Comparison of ENCODE assay signal across 8 cellular contexts in genomic region chr1:154431586-154432373, GRCh38. TPM values are rescaled to one million over a fixed set of nuclear protein-coding genes. Genes with fewer than 3 reads are reported as not detected.
DNase-seq lines count a peak whose midpoint lies in the region; ATAC-seq and TF ChIP-seq lines count a peak whose summit lies in the region.

No MANE protein-coding gene starts in this region.

- no peak for ATAC-seq in GM21526 (IDR thresholded peaks at IDR 0.05; ENCODE audit: low FRiP score, unreplicated experiment)
- ATAC-seq in HG03378 (IDR thresholded peaks at IDR 0.05; ENCODE audit: unreplicated experiment) = no peak

- H3K4me1 ChIP-seq in trophoblast cell (ENCODE audit: control insufficient read depth in 1 of 2, insufficient read depth in 2 of 2, low read length in 2 of 2) = peaks cover 8 to 14% of the 10 kb centered on the region in 2 experiments

- H2BK12ac ChIP-seq in trophoblast cell (ENCODE audit: low read length) = no peak overlapping the region

- H2AK5ac ChIP-seq in trophoblast cell (ENCODE audit: low read length) = peak overlapping the region; percentile 14

- peaks cover 4% of the 10 kb centered on the region for H3K9me3 ChIP-seq in trophoblast cell (ENCODE audit: insufficient read depth, low read depth, low read length)

- H3K27me3 ChIP-seq in trophoblast cell (ENCODE audit: insufficient read depth, low read length) = no peaks in the 10 kb centered on the region

- peaks cover 3% of the 10 kb centered on the region for H3K79me1 ChIP-seq in trophoblast cell (ENCODE audit: low read length)

- H3K14ac ChIP-seq in trophoblast cell (ENCODE audit: low read length) = no peak overlapping the region

- H2AFZ ChIP-seq in trophoblast cell (ENCODE audit: insufficient read depth, low read length, poor library complexity) = no peak overlapping the region

- H3K18ac ChIP-seq in trophoblast cell (ENCODE audit: low read length) = no peak overlapping the region

- no peak overlapping the region for H3K4me2 ChIP-seq in trophoblast cell (ENCODE audit: low read length)

- H3K4ac ChIP-seq in trophoblast cell (ENCODE audit: low read depth, low read length) = no peak overlapping the region

- no peak overlapping the region for H4K12ac ChIP-seq in trophoblast cell (ENCODE audit: low read depth, low read length)

- H2BK5ac ChIP-seq in trophoblast cell (ENCODE audit: low read depth, low read length, poor library complexity) = no peak overlapping the region

- DNase-seq in CD1c-positive myeloid dendritic cell (ENCODE audit: extremely low spot score) (peak; percentile 84), RKO (ENCODE audit: low spot score) (peak; percentile 85), choroid plexus epithelial cell (ENCODE audit: low read depth) (peak; percentile 97), trophoblast cell (peak; percentile 97), islet precursor cell (no peak), NCI-H1048 (lab: John Stamatoyannopoulos, UW) (no peak)

- H3K27ac ChIP-seq in trophoblast cell (ENCODE audit: low read depth, low read length) = no peak overlapping the region

- H3K9ac ChIP-seq in trophoblast cell (ENCODE audit: low read length) = no peak overlapping the region

- no peak overlapping the region for H2BK120ac ChIP-seq in trophoblast cell (ENCODE audit: insufficient read depth, low read length, poor library complexity)

- WGBS in trophoblast cell (ENCODE audit: extremely low coverage, insufficient coverage, insufficient read length) = no CpG with 5 or more reads among the region's 10 CpGs

- TF ChIP-seq CTCF in choroid plexus epithelial cell (conservative IDR thresholded peaks at IDR 0.05; ENCODE audit: low read depth, low read length) = no peak

- no peak overlapping the region for H4K8ac ChIP-seq in trophoblast cell (ENCODE audit: low read depth, low read length)

- H3K36me3 ChIP-seq in trophoblast cell (ENCODE audit: control insufficient read depth in 1 of 2, insufficient read depth in 2 of 2, low read length in 2 of 2) = no peaks in the 10 kb centered on the region

- H3K4me3 ChIP-seq in choroid plexus epithelial cell (ENCODE audit: low read depth, low read length) = no peak overlapping the region
- no peak overlapping the region for H3K4me3 ChIP-seq in trophoblast cell (ENCODE audit: low read depth, low read length)

- H4K91ac ChIP-seq in trophoblast cell (ENCODE audit: low read depth, low read length) = no peak overlapping the region

- no peaks in the 10 kb centered on the region for H3K79me2 ChIP-seq in trophoblast cell (ENCODE audit: control insufficient read depth, insufficient read depth, low read length, poor library complexity)

- H3K23ac ChIP-seq in trophoblast cell (ENCODE audit: low read length) = no peak overlapping the region

RNA-seq across cellular contexts. Expression of gene IL6R, which starts 26.6 kb away (rescaled TPM):
- 0.29 and 0.42 TPM in 2 replicates for polyA plus RNA-seq in trophoblast cell (2013)

Comparison
In these comparisons a context has a peak if more than half of its experiments do, and no peak if none do; other contexts are left out.
1. DNase-seq: peak in CD1c-positive myeloid dendritic cell (single experiment), RKO (single experiment), choroid plexus epithelial cell (single experiment) and trophoblast cell (2 of 2); none in islet precursor cell (single experiment) and NCI-H1048 (single experiment).